1 cellular context compared by ENCODE assay signal in the genomic region with DNA sequence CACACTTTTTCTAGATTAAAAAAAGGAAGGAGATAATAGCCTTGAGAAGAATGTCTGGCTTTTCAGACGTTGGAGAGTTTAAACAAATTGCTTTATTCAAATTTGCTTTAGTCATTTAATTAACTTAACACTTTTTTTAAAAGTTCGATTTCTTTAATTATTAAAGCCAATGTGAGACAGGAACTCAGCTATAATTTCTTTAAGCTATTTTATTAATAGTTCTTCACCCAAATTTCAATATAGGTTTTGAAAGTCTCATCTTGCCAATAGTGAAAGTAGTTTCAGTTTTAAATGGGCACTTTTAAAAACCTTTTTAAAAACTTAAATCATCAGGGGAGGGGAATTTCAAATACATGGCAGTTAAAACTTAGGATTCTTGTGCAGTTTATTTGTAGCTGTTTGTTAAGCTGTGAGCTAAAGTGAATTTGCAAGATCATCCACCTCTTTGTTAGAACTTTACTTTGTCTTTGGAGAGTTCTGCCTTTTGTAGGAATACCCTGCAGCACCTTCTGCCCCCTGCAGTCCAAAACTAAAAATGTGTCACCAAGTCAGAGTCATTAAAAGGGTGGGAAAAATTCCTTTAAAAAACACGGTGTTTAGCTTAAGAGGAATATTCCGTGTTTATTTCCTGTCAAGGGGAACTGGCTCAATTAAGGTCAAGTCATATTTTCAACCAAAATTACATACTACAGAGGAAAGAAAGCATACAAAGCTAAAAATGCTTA.
TF ChIP-seq lines count a peak whose summit lies in the region.

No MANE protein-coding gene starts in this region.

TF ChIP-seq in GM12878, 131 proteins besides CTCF, POLR2A, EP300 and RAD21 (continued from another document):
- TF ChIP-seq IKZF2 (IDR thresholded peaks at IDR 0.05) (peak in 1 of 2 experiments; percentile 21; a peak in 2 of 4 replicates), IKZF1 (conservative IDR thresholded peaks at IDR 0.05) (peak; percentile 19; the same call in 1 of the 2 replicates), MLLT1 (IDR thresholded peaks at IDR 0.05) (0 out of 2 replicates have a peak, but pooled peaks have one; percentile 21), CHD2 (IDR thresholded peaks at IDR 0.05; ENCODE audit: borderline replicate concordance, low read depth, low read length) (no peak), NFIC (IDR thresholded peaks at IDR 0.05; ENCODE audit: low read depth, low read length) (peak; percentile 3; the same call in 1 of the 2 replicates)
- TF ChIP-seq, protein P1, sequence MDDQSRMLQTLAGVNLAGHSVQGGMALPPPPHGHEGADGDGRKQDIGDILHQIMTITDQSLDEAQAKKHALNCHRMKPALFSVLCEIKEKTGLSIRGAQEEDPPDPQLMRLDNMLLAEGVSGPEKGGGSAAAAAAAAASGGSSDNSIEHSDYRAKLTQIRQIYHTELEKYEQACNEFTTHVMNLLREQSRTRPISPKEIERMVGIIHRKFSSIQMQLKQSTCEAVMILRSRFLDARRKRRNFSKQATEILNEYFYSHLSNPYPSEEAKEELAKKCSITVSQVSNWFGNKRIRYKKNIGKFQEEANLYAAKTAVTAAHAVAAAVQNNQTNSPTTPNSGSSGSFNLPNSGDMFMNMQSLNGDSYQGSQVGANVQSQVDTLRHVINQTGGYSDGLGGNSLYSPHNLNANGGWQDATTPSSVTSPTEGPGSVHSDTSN (IDR thresholded peaks at IDR 0.05; ENCODE audit: insufficient replicate concordance, low read depth, low read length) = no peak
- TF ChIP-seq, protein P2, sequence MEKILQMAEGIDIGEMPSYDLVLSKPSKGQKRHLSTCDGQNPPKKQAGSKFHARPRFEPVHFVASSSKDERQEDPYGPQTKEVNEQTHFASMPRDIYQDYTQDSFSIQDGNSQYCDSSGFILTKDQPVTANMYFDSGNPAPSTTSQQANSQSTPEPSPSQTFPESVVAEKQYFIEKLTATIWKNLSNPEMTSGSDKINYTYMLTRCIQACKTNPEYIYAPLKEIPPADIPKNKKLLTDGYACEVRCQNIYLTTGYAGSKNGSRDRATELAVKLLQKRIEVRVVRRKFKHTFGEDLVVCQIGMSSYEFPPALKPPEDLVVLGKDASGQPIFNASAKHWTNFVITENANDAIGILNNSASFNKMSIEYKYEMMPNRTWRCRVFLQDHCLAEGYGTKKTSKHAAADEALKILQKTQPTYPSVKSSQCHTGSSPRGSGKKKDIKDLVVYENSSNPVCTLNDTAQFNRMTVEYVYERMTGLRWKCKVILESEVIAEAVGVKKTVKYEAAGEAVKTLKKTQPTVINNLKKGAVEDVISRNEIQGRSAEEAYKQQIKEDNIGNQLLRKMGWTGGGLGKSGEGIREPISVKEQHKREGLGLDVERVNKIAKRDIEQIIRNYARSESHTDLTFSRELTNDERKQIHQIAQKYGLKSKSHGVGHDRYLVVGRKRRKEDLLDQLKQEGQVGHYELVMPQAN (conservative IDR thresholded peaks at IDR 0.05) = peak; percentile 58; the same call in 1 of the 2 replicates
TF ChIP-seq in GM12878: peak in this region for 6.
